ENCODE assay signal across 7 cellular contexts in the genomic region with DNA sequence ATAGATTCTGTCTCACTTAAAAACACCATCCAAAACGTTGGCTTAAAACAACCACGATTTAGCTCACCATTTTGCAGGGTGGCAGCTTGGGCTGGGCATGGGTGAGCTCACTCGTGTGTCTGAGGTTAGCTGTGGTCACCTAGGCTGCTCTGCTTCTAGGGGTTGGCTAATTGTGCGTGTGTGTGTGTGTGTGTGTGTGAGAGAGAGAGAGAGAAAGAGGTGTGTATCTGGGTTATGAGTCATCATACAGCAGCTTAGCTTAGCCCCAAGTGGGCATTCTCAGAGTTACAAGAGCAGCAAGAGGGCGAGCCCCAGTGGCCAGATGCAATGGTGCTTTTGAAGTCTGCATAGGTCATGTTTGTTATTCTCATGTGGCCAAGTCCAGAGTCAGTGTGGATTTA. TPM values are rescaled to one million over a fixed set of nuclear protein-coding genes. Genes with fewer than 3 reads are reported as not detected.
DNase-seq lines count a peak whose midpoint lies in the region; TF ChIP-seq lines count a peak whose summit lies in the region.

No MANE protein-coding gene starts in this region.

- H3K4me1 ChIP-seq in esophagus squamous epithelium, result peaks cover 4 to 57% (median 8%) of the 10 kb centered on the region in 3 donors

- no peaks in the 10 kb centered on the region for H3K36me3 ChIP-seq in esophagus squamous epithelium

- TF ChIP-seq POLR2A in esophagus squamous epithelium (IDR thresholded peaks at IDR 0.05), result no peak

- 38 to 56% methylated on average over 5 of the region's 5 CpGs for WGBS in esophagus squamous epithelium, 2 donors

- intact Hi-C loops in esophagus squamous epithelium (cut with DNase I), result no loop called here

- TF ChIP-seq CTCF in GM13976 (IDR thresholded peaks at IDR 0.05; ENCODE audit: borderline replicate concordance, control extremely low read depth, extremely low read depth, insufficient read depth, missing control alignments) (no peak), esophagus squamous epithelium (IDR thresholded peaks at IDR 0.05) (peak in 2 of 6 experiments; percentile 11 to 47), coronary artery (IDR thresholded peaks at IDR 0.05) (no peak)

- in situ Hi-C loops in GM13976 (cut with MboI; ENCODE audit: low sequenced_read_pairs, unreplicated experiment), result no loop called here

- H3K27ac ChIP-seq in esophagus squamous epithelium (peak overlapping the region in 3 of 4 donors; percentile 41 to 48 (median 43)), coronary artery (no peak overlapping the region)

- peak; percentile 36 for DNase-seq in GM13976 (ENCODE audit: low spot score)
- DNase-seq in H4 (ENCODE audit: low spot score), result peak; percentile 96
- DNase-seq in LoVo (ENCODE audit: low spot score), result peak; percentile 83
- peak; percentile 40 to 47 for DNase-seq in activated CD4-positive, alpha-beta T cell treated with anti-CD3 and anti-CD28 coated beads for 4 hours
- no peak for DNase-seq in esophagus squamous epithelium (lab: John Stamatoyannopoulos, UW)
- peak; percentile 37 for DNase-seq in stimulated activated CD8-positive, alpha-beta memory T cell treated with anti-CD3 and anti-CD28 coated beads, Interleukin-12 subunit alpha, Interleukin-12 subunit beta, amount 100 ng/mL, for 4 hours (ENCODE audit: low read depth)
- no peak for DNase-seq in coronary artery (ENCODE audit: low spot score)

- H3K9me3 ChIP-seq in esophagus squamous epithelium, result no peaks in the 10 kb centered on the region

- no peaks in the 10 kb centered on the region for H3K27me3 ChIP-seq in esophagus squamous epithelium

- H3K4me3 ChIP-seq in esophagus squamous epithelium (no peak overlapping the region), coronary artery (no peak overlapping the region)

RNA-seq across cellular contexts. Expression of a gene that starts 6.0 kb away (rescaled TPM):
- 9.8 and 9.9 TPM in 2 replicates for total RNA-seq in H4 (2014; rRNA removed; shearing (Covaris generic))
- 10 to 100 TPM in 2 of 4 donors, 1 to 10 TPM in 2; 7.4 to 15.4 (median 10.2) TPM for total RNA-seq in esophagus squamous epithelium

RNA-seq across cellular contexts. Expression of a gene that starts 35.5 kb away (rescaled TPM):
- total RNA-seq in H4 (2014; rRNA removed; shearing (Covaris generic)), result 0.12 TPM in 1 of 2 replicates, not detected in the other
- under 1 TPM; 0.19 to 1.00 (median 0.25) TPM for total RNA-seq in esophagus squamous epithelium

Comparison
In these comparisons a context has a peak if more than half of its experiments do, and no peak if none do; other contexts are left out.
1. DNase-seq: peak in GM13976 (single experiment), H4 (single experiment), LoVo (single experiment), activated CD4-positive, alpha-beta T cell treated with anti-CD3 and anti-CD28 coated beads for 4 hours (2 of 2) and stimulated activated CD8-positive, alpha-beta memory T cell treated with anti-CD3 and anti-CD28 coated beads, Interleukin-12 subunit alpha, Interleukin-12 subunit beta, amount 100 ng/mL, for 4 hours (single experiment); none in esophagus squamous epithelium (single experiment) and coronary artery (single experiment).
2. H3K27ac ChIP-seq: peak in esophagus squamous epithelium (3 of 4); none in coronary artery (0 of 2).